In genomic region chr14:101808020-101808641, GRCh38 we compare ENCODE assay signal across 9 cellular contexts. TPM values are rescaled to one million over a fixed set of nuclear protein-coding genes. Genes with fewer than 3 reads are reported as not detected.
DNase-seq lines count a peak whose midpoint lies in the region; ATAC-seq, FAIRE-seq and TF ChIP-seq lines count a peak whose summit lies in the region.
"Had no signal": no experiment of that assay in that cellular context is flagged by ENCODE, and none has a peak within 500 bp of the region (broad histone marks: within the 10 kb centered on the region; RNA-seq: fewer than 3 reads in every experiment).

No MANE protein-coding gene starts in this region.

- no peak for TF ChIP-seq POLR2A in A549 (IDR thresholded peaks at IDR 0.05; ENCODE audit: low read length)
- TF ChIP-seq POLR2A in HCT116 (IDR thresholded peaks at IDR 0.05; ENCODE audit: borderline replicate concordance, extremely low read depth, insufficient read depth, insufficient read length) = no peak

- no peaks in the 10 kb centered on the region for H4K20me1 ChIP-seq in HCT116 (ENCODE audit: insufficient read depth)

- intact Hi-C loops in HCT116 (cut with micrococcal nuclease) = no loop called here

- H3K9me3 ChIP-seq in A549 = no peaks in the 10 kb centered on the region
- H3K9me3 ChIP-seq in HCT116 (ENCODE audit: control insufficient read depth in 1 of 2, insufficient read depth in 1 of 2, low read depth in 1 of 2, low read length in 2 of 2) = no peaks in the 10 kb centered on the region
- H3K9me3 ChIP-seq in SJCRH30 (replicated peaks) = no peaks in the 10 kb centered on the region

- H3K27ac ChIP-seq in A549 (peak overlapping the region in 1 of 2 experiments; percentile 70; a peak in 3 of 6 replicates), HCT116 (ENCODE audit: low read depth, low read length) (no peak overlapping the region), SJCRH30 (no peak overlapping the region)

- H3K4me3 ChIP-seq in A549 (no peak overlapping the region), HCT116 (replicated peaks in 1 of 2; ENCODE audit: low read depth in 1 of 2, low read length in 2 of 2) (no peak overlapping the region), SJCRH30 (no peak overlapping the region)

- FAIRE-seq in A549 (lab: Jason Lieb, UNC) (no peak), GM19239 (lab: Jason Lieb, UNC) (no peak)
- FAIRE-seq: bronchial epithelial cell had no signal

- peak overlapping the region; percentile 70 to 99 (median 75) for H3K27ac Mint-ChIP-seq in immature natural killer cell

- no TSS peak for BruUV-seq in HCT116 (replicated peaks; lab: Mats Ljungman, UMichigan)

- no peak for TF ChIP-seq RAD21 in A549 (conservative IDR thresholded peaks at IDR 0.05 in 1 of 2, IDR thresholded peaks at IDR 0.05 in 1 of 2)
- TF ChIP-seq RAD21 in HCT116 (IDR thresholded peaks at IDR 0.05; ENCODE audit: low read depth) = no peak

- H3K4me2 ChIP-seq in A549 (peak overlapping the region; percentile 84), HCT116 (ENCODE audit: low read length) (peak overlapping the region; percentile 67)

- ATAC-seq in A549 = peak in 1 of 2 experiments; percentile 55; a peak in 3 of 6 replicates
- peak; percentile 46 for ATAC-seq in HCT116
- ATAC-seq in HG02610 (IDR thresholded peaks at IDR 0.05; ENCODE audit: unreplicated experiment) = no peak

- H3K27me3 Mint-ChIP-seq in immature natural killer cell (ENCODE audit: low read depth in 3 of 3) = peaks cover 11 to 24% (median 22%) of the 10 kb centered on the region in 3 donors

- no peaks in the 10 kb centered on the region for H3K36me3 ChIP-seq in HCT116 (ENCODE audit: control insufficient read depth in 1 of 2, insufficient read depth in 2 of 2, low read length in 2 of 2)
- peaks cover 3% of the 10 kb centered on the region; the same call in 1 of the 2 replicates for H3K36me3 ChIP-seq in SJCRH30

- H3K36me3 Mint-ChIP-seq in immature natural killer cell = peaks cover 9 to 14% (median 12%) of the 10 kb centered on the region in 3 donors

- 43% methylated on average over 11 of the region's 11 CpGs for WGBS in A549 (ENCODE audit: missing lambda C conversion rate)

- CTCF ChIA-PET in A549 (lab: Yijun Ruan, JAX) (interaction anchor here (1.3 to 2.6 kb wide), 4 partner anchors 8 to 37 kb away, joined by 3 to 10 read pairs (median 3); no protein-coding TSS in a partner anchor), HCT116 (lab: Charles Lee) (no interaction called here)

- TF ChIP-seq CTCF in A549 (IDR thresholded peaks at IDR 0.05) (no peak), HCT116 (IDR thresholded peaks at IDR 0.05 in 2 of 3, conservative IDR thresholded peaks at IDR 0.05 in 1 of 3; ENCODE audit: borderline replicate concordance in 1 of 3, insufficient read depth in 1 of 3, low read depth in 2 of 3, low read length in 2 of 3) (peak in 1 of 3 experiments; percentile 23; a peak in 2 of 6 replicates)

- H3K4me3 Mint-ChIP-seq in immature natural killer cell = peak overlapping the region in 2 of 5 donors; percentile 44 to 57

- H3K79me2 ChIP-seq in HCT116 (ENCODE audit: insufficient read depth, low read length) = peaks cover 30% of the 10 kb centered on the region

- H3K4me1 Mint-ChIP-seq in immature natural killer cell = peaks cover 43 to 56% of the 10 kb centered on the region in 2 donors

- no peaks in the 10 kb centered on the region for H3K9me2 ChIP-seq in HCT116 (ENCODE audit: insufficient read depth)

- RAD21 ChIA-PET in HCT116 (lab: Charles Lee; ENCODE audit: low non-redundant PET in 1 of 2, low total read pairs in 2 of 2, uncharacterized antibody in 2 of 2, unreplicated experiment in 2 of 2) = no interaction called here

- no peaks in the 10 kb centered on the region for H3K27me3 ChIP-seq in HCT116 (ENCODE audit: insufficient read depth, low read length)
- H3K27me3 ChIP-seq in SJCRH30 = no peaks in the 10 kb centered on the region

- POLR2A ChIA-PET in A549 (lab: Yijun Ruan, JAX) = no interaction called here
- POLR2A ChIA-PET in HCT116 (lab: Charles Lee) = interaction anchor here (3.8 kb wide), 1 partner anchor 140 kb away, joined by 10 read pairs; no protein-coding TSS in a partner anchor

- H3K9me3 Mint-ChIP-seq in immature natural killer cell = no peaks in the 10 kb centered on the region

- no peak for TF ChIP-seq EP300 in A549 (IDR thresholded peaks at IDR 0.05)

- H3K4me1 ChIP-seq in A549 (peaks cover 39% of the 10 kb centered on the region), HCT116 (ENCODE audit: control insufficient read depth in 1 of 2, insufficient read depth in 2 of 2, low read length in 2 of 2) (peaks cover 7 to 28% of the 10 kb centered on the region in 2 experiments; a peak in 3 of 4 replicates), SJCRH30 (peaks cover 3% of the 10 kb centered on the region; the same call in 1 of the 2 replicates)

- H3K9ac ChIP-seq in HCT116 (ENCODE audit: low read length) = peak overlapping the region; percentile 8; the same call in 1 of the 2 replicates

- DNase-seq in A549 (ENCODE audit: low read depth in 1 of 2, low spot score in 1 of 2) (peak; percentile 15 to 27), HCT116 (ENCODE audit: low read depth, low spot score) (no peak), SW480 (ENCODE audit: low spot score) (peak; percentile 47), immature natural killer cell (no peak), GM19239 (ENCODE audit: insufficient read length, low spot score) (no peak), COLO829 (ENCODE audit: low spot score) (no peak), SJCRH30 (no peak)

- no peak overlapping the region for H2AFZ ChIP-seq in HCT116 (ENCODE audit: low read depth, low read length, poor library complexity, severe bottlenecking)

TF ChIP-seq in A549, 52 proteins besides CTCF, POLR2A, EP300 and RAD21:
- no peak for TF ChIP-seq KDM1A (IDR thresholded peaks at IDR 0.05; ENCODE audit: low read depth)
- no peak for TF ChIP-seq MAZ (IDR thresholded peaks at IDR 0.05; ENCODE audit: borderline replicate concordance, low read depth, low read length)
- no peak for TF ChIP-seq ELK1 (IDR thresholded peaks at IDR 0.05; ENCODE audit: low read depth, low read length)
- TF ChIP-seq HOXB5 (CRISPR knock-in tag; IDR thresholded peaks at IDR 0.05) = no peak
- TF ChIP-seq PHF8 (IDR thresholded peaks at IDR 0.05; ENCODE audit: borderline replicate concordance, low read depth) = no peak
- no peak for TF ChIP-seq ATOH8 (CRISPR knock-in tag; IDR thresholded peaks at IDR 0.05; ENCODE audit: low read depth)
- TF ChIP-seq RFX5 (IDR thresholded peaks at IDR 0.05) = no peak
- no peak for TF ChIP-seq NFE2L2 (conservative IDR thresholded peaks at IDR 0.05; ENCODE audit: low read length)

TF ChIP-seq in HCT116, 20 proteins besides CTCF, POLR2A, EP300 and RAD21:
- TF ChIP-seq ELF1 (IDR thresholded peaks at IDR 0.05; ENCODE audit: borderline replicate concordance, low read depth) (no peak), EZH2 (IDR thresholded peaks at IDR 0.05) (no peak), CEBPB (IDR thresholded peaks at IDR 0.05; ENCODE audit: low read depth) (no peak), TCF7L2 (IDR thresholded peaks at IDR 0.05; ENCODE audit: borderline replicate concordance, extremely low read depth, insufficient read depth, insufficient read length) (no peak), SRF (IDR thresholded peaks at IDR 0.05; ENCODE audit: low read depth) (no peak)

RNA-seq across cellular contexts. Expression of gene PPP2R5C, which starts 46.6 kb away (rescaled TPM):
- polyA plus RNA-seq in A549 (2011; rRNA removed) (133 and 150 TPM in 2 replicates), A549 (2017; fragmentation: RNase III; extraction: RNeasy Plus Mini Kit Qiagen cat#74134 plus additional on column Dnase treatment) (73.7 to 75.3 TPM (median 74.8 TPM) in 3 replicates), immature natural killer cell (100 to 1,000 TPM; 214 to 250 (median 236) TPM)
- polyA plus RNA-seq in A549 (2012; cell fraction: cytosol; rRNA removed) = 38.6 and 39.4 TPM in 2 replicates
- polyA plus RNA-seq in A549 (2012; cell fraction: nucleus; rRNA removed) = 30.7 and 45.7 TPM in 2 replicates
- polyA minus RNA-seq in A549 (2011; rRNA and poly(A)+ RNA removed) = 85.5 and 89.5 TPM in 2 replicates
- 117 TPM for total RNA-seq in HCT116 (2021; ENCODE audit: unreplicated experiment)
- polyA plus RNA-seq in HCT116 (2012) = 66.7 and 78.7 TPM in 2 replicates
- 138 and 161 TPM in 2 replicates for total RNA-seq in SJCRH30 (2014; rRNA removed; shearing (Covaris generic))

Comparison
In these comparisons a context has a peak if more than half of its experiments do, and no peak if none do; other contexts are left out.
1. DNase-seq: peak in A549 (2 of 2) and SW480 (single experiment); none in HCT116 (single experiment), immature natural killer cell (0 of 3), GM19239 (single experiment), COLO829 (single experiment) and SJCRH30 (0 of 2).